Comparison of ENCODE assay signal across 1 cellular context in the genomic region with DNA sequence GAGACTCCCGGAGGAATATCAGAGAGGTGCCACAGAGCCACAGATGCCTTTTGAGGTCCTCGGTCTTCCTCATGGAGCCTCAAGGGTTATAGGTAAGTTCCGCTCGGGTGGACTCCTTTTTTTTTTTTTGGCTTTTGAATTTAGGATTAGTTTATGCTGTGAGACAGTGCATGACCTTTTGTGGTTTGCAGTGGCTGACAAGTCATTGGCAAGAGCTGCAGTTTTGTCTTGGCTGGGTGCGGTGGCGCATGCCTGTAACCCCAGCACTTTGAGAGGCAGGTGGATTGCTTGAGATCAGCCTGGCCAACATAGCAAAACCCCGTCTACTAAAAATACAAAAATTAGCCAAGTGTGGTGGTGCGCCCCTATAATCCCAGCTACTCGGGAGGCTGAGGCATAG.
A peak's percentile ranks its signal among the peaks of the same experiment; 100 is the strongest.
TF ChIP-seq lines count a peak whose summit lies in the region.

No MANE protein-coding gene starts in this region.

TF ChIP-seq in GM12878, 131 proteins besides CTCF, POLR2A, EP300 and RAD21 (continued from another document):
- TF ChIP-seq, protein P1, sequence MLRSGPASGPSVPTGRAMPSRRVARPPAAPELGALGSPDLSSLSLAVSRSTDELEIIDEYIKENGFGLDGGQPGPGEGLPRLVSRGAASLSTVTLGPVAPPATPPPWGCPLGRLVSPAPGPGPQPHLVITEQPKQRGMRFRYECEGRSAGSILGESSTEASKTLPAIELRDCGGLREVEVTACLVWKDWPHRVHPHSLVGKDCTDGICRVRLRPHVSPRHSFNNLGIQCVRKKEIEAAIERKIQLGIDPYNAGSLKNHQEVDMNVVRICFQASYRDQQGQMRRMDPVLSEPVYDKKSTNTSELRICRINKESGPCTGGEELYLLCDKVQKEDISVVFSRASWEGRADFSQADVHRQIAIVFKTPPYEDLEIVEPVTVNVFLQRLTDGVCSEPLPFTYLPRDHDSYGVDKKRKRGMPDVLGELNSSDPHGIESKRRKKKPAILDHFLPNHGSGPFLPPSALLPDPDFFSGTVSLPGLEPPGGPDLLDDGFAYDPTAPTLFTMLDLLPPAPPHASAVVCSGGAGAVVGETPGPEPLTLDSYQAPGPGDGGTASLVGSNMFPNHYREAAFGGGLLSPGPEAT (IDR thresholded peaks at IDR 0.05; ENCODE audit: low read depth), result no peak
- no peak for TF ChIP-seq GABPA (IDR thresholded peaks at IDR 0.05; ENCODE audit: low read depth)
- TF ChIP-seq POU2F2 (IDR thresholded peaks at IDR 0.05; ENCODE audit: borderline replicate concordance, low read depth, low read length), result no peak
- TF ChIP-seq, protein P2, sequence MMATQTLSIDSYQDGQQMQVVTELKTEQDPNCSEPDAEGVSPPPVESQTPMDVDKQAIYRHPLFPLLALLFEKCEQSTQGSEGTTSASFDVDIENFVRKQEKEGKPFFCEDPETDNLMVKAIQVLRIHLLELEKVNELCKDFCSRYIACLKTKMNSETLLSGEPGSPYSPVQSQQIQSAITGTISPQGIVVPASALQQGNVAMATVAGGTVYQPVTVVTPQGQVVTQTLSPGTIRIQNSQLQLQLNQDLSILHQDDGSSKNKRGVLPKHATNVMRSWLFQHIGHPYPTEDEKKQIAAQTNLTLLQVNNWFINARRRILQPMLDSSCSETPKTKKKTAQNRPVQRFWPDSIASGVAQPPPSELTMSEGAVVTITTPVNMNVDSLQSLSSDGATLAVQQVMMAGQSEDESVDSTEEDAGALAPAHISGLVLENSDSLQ (IDR thresholded peaks at IDR 0.05), result 0 out of 2 replicates have a peak, but pooled peaks have one; percentile 14
- TF ChIP-seq SREBF1 (IDR thresholded peaks at IDR 0.05; ENCODE audit: low read length), result no peak
- TF ChIP-seq, protein P3, sequence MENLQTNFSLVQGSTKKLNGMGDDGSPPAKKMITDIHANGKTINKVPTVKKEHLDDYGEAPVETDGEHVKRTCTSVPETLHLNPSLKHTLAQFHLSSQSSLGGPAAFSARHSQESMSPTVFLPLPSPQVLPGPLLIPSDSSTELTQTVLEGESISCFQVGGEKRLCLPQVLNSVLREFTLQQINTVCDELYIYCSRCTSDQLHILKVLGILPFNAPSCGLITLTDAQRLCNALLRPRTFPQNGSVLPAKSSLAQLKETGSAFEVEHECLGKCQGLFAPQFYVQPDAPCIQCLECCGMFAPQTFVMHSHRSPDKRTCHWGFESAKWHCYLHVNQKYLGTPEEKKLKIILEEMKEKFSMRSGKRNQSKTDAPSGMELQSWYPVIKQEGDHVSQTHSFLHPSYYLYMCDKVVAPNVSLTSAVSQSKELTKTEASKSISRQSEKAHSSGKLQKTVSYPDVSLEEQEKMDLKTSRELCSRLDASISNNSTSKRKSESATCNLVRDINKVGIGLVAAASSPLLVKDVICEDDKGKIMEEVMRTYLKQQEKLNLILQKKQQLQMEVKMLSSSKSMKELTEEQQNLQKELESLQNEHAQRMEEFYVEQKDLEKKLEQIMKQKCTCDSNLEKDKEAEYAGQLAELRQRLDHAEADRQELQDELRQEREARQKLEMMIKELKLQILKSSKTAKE (IDR thresholded peaks at IDR 0.05; ENCODE audit: low read depth, poor library complexity, severe bottlenecking), result peak; percentile 71
- TF ChIP-seq ATF7 (IDR thresholded peaks at IDR 0.05; ENCODE audit: low read depth), result no peak
- TF ChIP-seq NR2C1 (IDR thresholded peaks at IDR 0.05), result no peak
- TF ChIP-seq POLR2AphosphoS5 (IDR thresholded peaks at IDR 0.05; ENCODE audit: low read length), result no peak
- peak; percentile 95 for TF ChIP-seq NR2F1 (conservative IDR thresholded peaks at IDR 0.05)
- TF ChIP-seq SMARCA5 (IDR thresholded peaks at IDR 0.05), result peak; percentile 49; the same call in 1 of the 2 replicates
- no peak for TF ChIP-seq BACH1 (IDR thresholded peaks at IDR 0.05; ENCODE audit: borderline replicate concordance)
- no peak for TF ChIP-seq SMC3 (IDR thresholded peaks at IDR 0.05; ENCODE audit: borderline replicate concordance, low read length)
- peak; percentile 49; the same call in 1 of the 2 replicates for TF ChIP-seq ZNF384 (IDR thresholded peaks at IDR 0.05; ENCODE audit: borderline replicate concordance, low read depth, low read length)
- TF ChIP-seq, protein P4, sequence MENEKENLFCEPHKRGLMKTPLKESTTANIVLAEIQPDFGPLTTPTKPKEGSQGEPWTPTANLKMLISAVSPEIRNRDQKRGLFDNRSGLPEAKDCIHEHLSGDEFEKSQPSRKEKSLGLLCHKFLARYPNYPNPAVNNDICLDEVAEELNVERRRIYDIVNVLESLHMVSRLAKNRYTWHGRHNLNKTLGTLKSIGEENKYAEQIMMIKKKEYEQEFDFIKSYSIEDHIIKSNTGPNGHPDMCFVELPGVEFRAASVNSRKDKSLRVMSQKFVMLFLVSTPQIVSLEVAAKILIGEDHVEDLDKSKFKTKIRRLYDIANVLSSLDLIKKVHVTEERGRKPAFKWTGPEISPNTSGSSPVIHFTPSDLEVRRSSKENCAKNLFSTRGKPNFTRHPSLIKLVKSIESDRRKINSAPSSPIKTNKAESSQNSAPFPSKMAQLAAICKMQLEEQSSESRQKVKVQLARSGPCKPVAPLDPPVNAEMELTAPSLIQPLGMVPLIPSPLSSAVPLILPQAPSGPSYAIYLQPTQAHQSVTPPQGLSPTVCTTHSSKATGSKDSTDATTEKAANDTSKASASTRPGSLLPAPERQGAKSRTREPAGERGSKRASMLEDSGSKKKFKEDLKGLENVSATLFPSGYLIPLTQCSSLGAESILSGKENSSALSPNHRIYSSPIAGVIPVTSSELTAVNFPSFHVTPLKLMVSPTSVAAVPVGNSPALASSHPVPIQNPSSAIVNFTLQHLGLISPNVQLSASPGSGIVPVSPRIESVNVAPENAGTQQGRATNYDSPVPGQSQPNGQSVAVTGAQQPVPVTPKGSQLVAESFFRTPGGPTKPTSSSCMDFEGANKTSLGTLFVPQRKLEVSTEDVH (IDR thresholded peaks at IDR 0.05; ENCODE audit: low read depth, partially characterized antibody), result no peak
- no peak for TF ChIP-seq SIN3A (IDR thresholded peaks at IDR 0.05; ENCODE audit: low read depth, low read length)
- peak; percentile 69; the same call in 1 of the 2 replicates for TF ChIP-seq PAX5 (IDR thresholded peaks at IDR 0.05; ENCODE audit: borderline replicate concordance, low read depth, low read length)
- 0 out of 4 replicates have a peak, but pooled peaks of 1 of the 2 experiments have one; percentile 9 for TF ChIP-seq IKZF2 (IDR thresholded peaks at IDR 0.05)
- no peak for TF ChIP-seq PAX8 (IDR thresholded peaks at IDR 0.05)
